22 cellular contexts compared by ENCODE assay signal in genomic region chr2:42345986-42346385, GRCh38.
"Had no signal": no experiment of that assay in that cellular context is flagged by ENCODE, and none has a peak within 500 bp of the region (broad histone marks: within the 10 kb centered on the region; RNA-seq: fewer than 3 reads in every experiment).

No MANE protein-coding gene starts in this region.

- H3K27me3 ChIP-seq: foreskin keratinocyte, right atrium auricular region, stomach had no signal

- H3K9me3 Mint-ChIP-seq: activated CD4-positive, alpha-beta T cell treated with anti-CD3 and anti-CD28 coated beads, Interleukin-2, amount 10 ng/mL, durations not matched to agents 24 days and 14 days; activated naive CD4-positive, alpha-beta T cell treated with anti-CD3 and anti-CD28 coated beads, Interleukin-2, amount 10 ng/mL, durations not matched to agents 7 days and 5 days; activated naive CD8-positive, alpha-beta T cell treated with anti-CD3 and anti-CD28 coated beads, Interleukin-2, amount 50 U/mL, for 24 hours; activated T-cell treated with anti-CD3 and anti-CD28 coated beads, Interleukin-2, amount 50 U/mL, for 24 hours; activated T-helper 2 cell treated with anti-CD3 and anti-CD28 coated beads, Interferon-gamma antibody, Interleukin-2, Interleukin-4, amounts not matched to agents 10 μg/mL and 5 μg/mL and 100 μg/mL, durations not matched to agents 14 hours and 24 hours and 36 hours; mesothelial cell of epicardium had no signal

- ATAC-seq: activated CD8-positive, alpha-beta T cell treated with anti-CD3 and anti-CD28 coated beads, Interleukin-2, amount 10 ng/mL, durations not matched to agents 7 days and 5 days; activated naive CD8-positive, alpha-beta T cell treated with anti-CD3 and anti-CD28 coated beads, Interleukin-2, amount 50 U/mL, for 24 hours; foreskin keratinocyte; left colon had no signal

- H3K27ac Mint-ChIP-seq: activated CD4-positive, alpha-beta T cell treated with anti-CD3 and anti-CD28 coated beads, Interleukin-2, amount 10 ng/mL, durations not matched to agents 24 days and 14 days; activated CD8-positive, alpha-beta T cell treated with anti-CD3 and anti-CD28 coated beads, Interleukin-2, amount 10 ng/mL, durations not matched to agents 7 days and 5 days; activated naive CD4-positive, alpha-beta T cell treated with anti-CD3 and anti-CD28 coated beads, Interleukin-2, amount 10 ng/mL, durations not matched to agents 7 days and 5 days; activated naive CD8-positive, alpha-beta T cell treated with anti-CD3 and anti-CD28 coated beads, Interleukin-2, amount 50 U/mL, for 24 hours; activated T-cell treated with anti-CD3 and anti-CD28 coated beads, Interleukin-2, amount 50 U/mL, for 24 hours; activated T-helper 2 cell treated with anti-CD3 and anti-CD28 coated beads, Interferon-gamma antibody, Interleukin-2, Interleukin-4, amounts not matched to agents 10 μg/mL and 5 μg/mL and 100 μg/mL, durations not matched to agents 14 hours and 24 hours and 36 hours had no signal

- H3K4me3 Mint-ChIP-seq: activated CD4-positive, alpha-beta T cell treated with anti-CD3 and anti-CD28 coated beads, Interleukin-2, amount 10 ng/mL, durations not matched to agents 24 days and 14 days; activated CD8-positive, alpha-beta T cell treated with anti-CD3 and anti-CD28 coated beads, Interleukin-2, amount 10 ng/mL, durations not matched to agents 7 days and 5 days; activated naive CD4-positive, alpha-beta T cell treated with anti-CD3 and anti-CD28 coated beads, Interleukin-2, amount 10 ng/mL, durations not matched to agents 7 days and 5 days; activated naive CD8-positive, alpha-beta T cell treated with anti-CD3 and anti-CD28 coated beads, Interleukin-2, amount 50 U/mL, for 24 hours; activated T-cell treated with anti-CD3 and anti-CD28 coated beads, Interleukin-2, amount 50 U/mL, for 24 hours; mesothelial cell of epicardium had no signal

- H3K4me2 ChIP-seq: smooth muscle cell had no signal

- H3K27me3 Mint-ChIP-seq: activated CD4-positive, alpha-beta T cell treated with anti-CD3 and anti-CD28 coated beads, Interleukin-2, amount 10 ng/mL, durations not matched to agents 24 days and 14 days; activated naive CD4-positive, alpha-beta T cell treated with anti-CD3 and anti-CD28 coated beads, Interleukin-2, amount 10 ng/mL, durations not matched to agents 7 days and 5 days; activated naive CD8-positive, alpha-beta T cell treated with anti-CD3 and anti-CD28 coated beads, Interleukin-2, amount 50 U/mL, for 24 hours; activated T-cell treated with anti-CD3 and anti-CD28 coated beads, Interleukin-2, amount 50 U/mL, for 24 hours had no signal

- DNase-seq: activated CD4-positive, alpha-beta T cell treated with anti-CD3 and anti-CD28 coated beads, Interleukin-2, amount 10 ng/mL, durations not matched to agents 24 days and 14 days; activated CD8-positive, alpha-beta T cell treated with anti-CD3 and anti-CD28 coated beads, Interleukin-2, amount 10 ng/mL, durations not matched to agents 7 days and 5 days; activated naive CD4-positive, alpha-beta T cell treated with anti-CD3 and anti-CD28 coated beads, Interleukin-2, amount 10 ng/mL, durations not matched to agents 7 days and 5 days; activated naive CD8-positive, alpha-beta T cell treated with anti-CD3 and anti-CD28 coated beads, Interleukin-2, amount 50 U/mL, for 24 hours; activated T-cell treated with anti-CD3 and anti-CD28 coated beads, Interleukin-2, amount 50 U/mL, for 24 hours; aorta; cortex of kidney; effector memory CD4-positive, alpha-beta T cell; foreskin keratinocyte; glutamatergic neuron; hippocampal formation; left colon; stimulated activated CD4-positive, alpha-beta T cell treated with anti-CD3 and anti-CD28 coated beads, Interleukin-4, amount 100 ng/mL, for 1 hour; stomach; T-helper 9 cell; trophoblast cell had no signal

- H3K4me3 ChIP-seq: lung, prostate gland, right atrium auricular region, smooth muscle cell, stomach had no signal

- H3K9me3 ChIP-seq: prostate gland, right atrium auricular region, stomach had no signal

- H3K27ac ChIP-seq: foreskin keratinocyte, prostate gland, right atrium auricular region, stomach had no signal

- H3K36me3 ChIP-seq: prostate gland had no signal
